Comparison of ENCODE assay signal across 10 cellular contexts in genomic region chr18:59961086-59961485, GRCh38.
DNase-seq lines count a peak whose midpoint lies in the region; ATAC-seq and TF ChIP-seq lines count a peak whose summit lies in the region.
"Had no signal": no experiment of that assay in that cellular context is flagged by ENCODE, and none has a peak within 500 bp of the region (broad histone marks: within the 10 kb centered on the region; RNA-seq: fewer than 3 reads in every experiment).

No MANE protein-coding gene starts in this region.

- intact Hi-C loops in transverse colon (cut with DNase I; ENCODE audit: low total_unique reads): no loop called here

- peaks cover 28% of the 10 kb centered on the region for H3K27me3 Mint-ChIP-seq in activated CD4-positive, alpha-beta T cell treated with anti-CD3 and anti-CD28 coated beads, Interleukin-2, amount 10 ng/mL, durations not matched to agents 7 days and 5 days

- no peak overlapping the region for H3K27ac ChIP-seq in transverse colon

- DNase-seq in NCI-H1105 treated with DMSO at 0.1 percent for 48 hours (lab: John Stamatoyannopoulos, UW) (peak; percentile 17), NCI-H1105 (lab: John Stamatoyannopoulos, UW) (no peak), NCI-H510A (lab: John Stamatoyannopoulos, UW) (peak; percentile 36), transverse colon (peak; percentile 12), HK-2 (ENCODE audit: unreplicated experiment) (no peak)
- DNase-seq in activated CD4-positive, alpha-beta T cell treated with anti-CD3 and anti-CD28 coated beads, Interleukin-2, amount 10 ng/mL, durations not matched to agents 7 days and 5 days: no peak
- no peak for DNase-seq in effector CD4-positive, alpha-beta T cell
- DNase-seq: head of caudate nucleus had no signal

- in situ Hi-C loops in transverse colon (cut with MboI; ENCODE audit: low pct_ligation_motif_present in 1 of 4, low pct_unique_long_range_greater_than_20kb in 1 of 4, low sequenced_read_pairs in 3 of 4): no loop called here

- peak; percentile 48 for ATAC-seq in HG02970 (IDR thresholded peaks at IDR 0.05; ENCODE audit: low FRiP score, unreplicated experiment)

- no peaks in the 10 kb centered on the region for H3K27me3 ChIP-seq in transverse colon

- no peak overlapping the region for H3K27ac Mint-ChIP-seq in activated CD4-positive, alpha-beta T cell treated with anti-CD3 and anti-CD28 coated beads, Interleukin-2, amount 10 ng/mL, durations not matched to agents 7 days and 5 days
- H3K27ac Mint-ChIP-seq: activated naive CD4-positive, alpha-beta T cell treated with anti-CD3 and anti-CD28 coated beads, Interleukin-2, amount 50 U/mL, for 24 hours had no signal

- H3K4me3 ChIP-seq in transverse colon: no peak overlapping the region

- no peak overlapping the region for H3K4me3 Mint-ChIP-seq in activated CD4-positive, alpha-beta T cell treated with anti-CD3 and anti-CD28 coated beads, Interleukin-2, amount 10 ng/mL, durations not matched to agents 7 days and 5 days
- H3K4me3 Mint-ChIP-seq: activated naive CD4-positive, alpha-beta T cell treated with anti-CD3 and anti-CD28 coated beads, Interleukin-2, amount 50 U/mL, for 24 hours had no signal

- no peaks in the 10 kb centered on the region for H3K36me3 ChIP-seq in transverse colon

- H3K4me1 Mint-ChIP-seq in activated CD4-positive, alpha-beta T cell treated with anti-CD3 and anti-CD28 coated beads, Interleukin-2, amount 10 ng/mL, durations not matched to agents 7 days and 5 days: peaks cover 9% of the 10 kb centered on the region
- H3K4me1 Mint-ChIP-seq: activated naive CD4-positive, alpha-beta T cell treated with anti-CD3 and anti-CD28 coated beads, Interleukin-2, amount 50 U/mL, for 24 hours had no signal

- WGBS in transverse colon (ENCODE audit: low coverage in 1 of 2), 2 donors: 23 to 37% methylated on average over 1 to 4 of the region's 4 CpGs

- CTCF ChIA-PET in activated CD4-positive, alpha-beta T cell treated with anti-CD3 and anti-CD28 coated beads, Interleukin-2, amount 10 ng/mL, durations not matched to agents 7 days and 5 days (lab: Charles Lee): no interaction called here

- no peaks in the 10 kb centered on the region for H3K9me3 Mint-ChIP-seq in activated CD4-positive, alpha-beta T cell treated with anti-CD3 and anti-CD28 coated beads, Interleukin-2, amount 10 ng/mL, durations not matched to agents 7 days and 5 days
- H3K9me3 Mint-ChIP-seq: activated naive CD4-positive, alpha-beta T cell treated with anti-CD3 and anti-CD28 coated beads, Interleukin-2, amount 50 U/mL, for 24 hours had no signal

- no peak for TF ChIP-seq EP300 in transverse colon (IDR thresholded peaks at IDR 0.05; ENCODE audit: low read depth)

- POLR2A ChIA-PET in activated CD4-positive, alpha-beta T cell treated with anti-CD3 and anti-CD28 coated beads, Interleukin-2, amount 10 ng/mL, durations not matched to agents 7 days and 5 days (lab: Charles Lee): no interaction called here

- TF ChIP-seq CTCF in transverse colon (IDR thresholded peaks at IDR 0.05): no peak

- TF ChIP-seq POLR2A in transverse colon (IDR thresholded peaks at IDR 0.05): no peak

- no peaks in the 10 kb centered on the region for H3K4me1 ChIP-seq in transverse colon

- no peaks in the 10 kb centered on the region for H3K36me3 Mint-ChIP-seq in activated CD4-positive, alpha-beta T cell treated with anti-CD3 and anti-CD28 coated beads, Interleukin-2, amount 10 ng/mL, durations not matched to agents 7 days and 5 days (ENCODE audit: low read depth)
- H3K36me3 Mint-ChIP-seq: activated naive CD4-positive, alpha-beta T cell treated with anti-CD3 and anti-CD28 coated beads, Interleukin-2, amount 50 U/mL, for 24 hours had no signal

- no peaks in the 10 kb centered on the region for H3K9me3 ChIP-seq in transverse colon

Comparison
In these comparisons a context has a peak if more than half of its experiments do, and no peak if none do; other contexts are left out.
1. DNase-seq: peak in NCI-H1105 treated with DMSO at 0.1 percent for 48 hours (single experiment), NCI-H510A (single experiment) and transverse colon (single experiment); none in NCI-H1105 (single experiment), activated CD4-positive, alpha-beta T cell treated with anti-CD3 and anti-CD28 coated beads, Interleukin-2, amount 10 ng/mL, durations not matched to agents 7 days and 5 days (single experiment), HK-2 (single experiment) and effector CD4-positive, alpha-beta T cell (single experiment).